Comparison of ENCODE assay signal across 19 cellular contexts in genomic region chr14:53591816-53592215, GRCh38.
"Had no signal": no experiment of that assay in that cellular context is flagged by ENCODE, and none has a peak within 500 bp of the region (broad histone marks: within the 10 kb centered on the region; RNA-seq: fewer than 3 reads in every experiment).

No MANE protein-coding gene starts in this region.

- H3K27ac ChIP-seq: colonic mucosa, heart left ventricle, neural progenitor cell, ovary had no signal

- H3K4me3 ChIP-seq: colonic mucosa, heart left ventricle, neural progenitor cell, ovary had no signal

- H3K4me1 ChIP-seq: colonic mucosa, heart left ventricle, neural progenitor cell had no signal

- H3K9ac ChIP-seq: neural progenitor cell had no signal

- H2AFZ ChIP-seq: neural progenitor cell had no signal

- H3K36me3 ChIP-seq: colonic mucosa, heart left ventricle, neural progenitor cell, ovary had no signal

- H3K27me3 ChIP-seq: colonic mucosa, heart left ventricle, neural progenitor cell, ovary had no signal

- ATAC-seq: heart left ventricle; left colon; natural killer cell treated with Interleukin-12 subunit alpha and Interleukin-12 subunit beta and Interleukin-15 and Interleukin-18, amount 100 ng/mL, for 72 hours; right cardiac atrium; stimulated activated memory B cell treated with anti-CD40 and anti-IgM and Interleukin-4, amounts not matched to agents 10 μg/mL and 1 μg/mL and 100 μg/mL, for 72 hours had no signal

- H3K4me3 Mint-ChIP-seq: endodermal cell; natural killer cell treated with Interleukin-12 subunit alpha and Interleukin-12 subunit beta and Interleukin-15 and Interleukin-18, amount 100 ng/mL, for 72 hours; neural progenitor cell; stimulated activated memory B cell treated with anti-CD40 and anti-IgM and Interleukin-4, amounts not matched to agents 10 μg/mL and 1 μg/mL and 100 μg/mL, for 72 hours; stimulated activated naive CD8-positive, alpha-beta T cell treated with anti-CD3 and anti-CD28 coated beads, Interleukin-15, Interleukin-2, amounts not matched to agents 100 ng/mL and 50 ng/mL, for 24 hours had no signal

- H3K4me2 ChIP-seq: neural progenitor cell had no signal

- DNase-seq: colonic mucosa; effector CD4-positive, alpha-beta T cell; endodermal cell; foreskin melanocyte; heart left ventricle; hippocampal formation; left colon; nucleus accumbens; ovary; right cardiac atrium; stimulated activated CD4-positive, alpha-beta T cell treated with anti-CD3 and anti-CD28 coated beads, Interleukin-15, amount 100 ng/mL, for 24 hours; stimulated activated CD4-positive, alpha-beta T cell treated with anti-CD3 and anti-CD28 coated beads, Interleukin-1b, Interleukin-23, amount 100 ng/mL, for 48 hours; stimulated activated CD4-positive, alpha-beta T cell treated with anti-CD3 and anti-CD28 coated beads, Interleukin-4, amount 100 ng/mL, for 24 hours; substantia nigra; trophoblast cell had no signal

- H3K9me3 ChIP-seq: colonic mucosa, ovary had no signal

- H3K4me1 Mint-ChIP-seq: endodermal cell; stimulated activated memory B cell treated with anti-CD40 and anti-IgM and Interleukin-4, amounts not matched to agents 10 μg/mL and 1 μg/mL and 100 μg/mL, for 72 hours had no signal

- H3K27me3 Mint-ChIP-seq: natural killer cell treated with Interleukin-12 subunit alpha and Interleukin-12 subunit beta and Interleukin-15 and Interleukin-18, amount 100 ng/mL, for 72 hours; stimulated activated naive CD8-positive, alpha-beta T cell treated with anti-CD3 and anti-CD28 coated beads, Interleukin-15, Interleukin-2, amounts not matched to agents 100 ng/mL and 50 ng/mL, for 24 hours had no signal

- H3K9me3 Mint-ChIP-seq: neural progenitor cell had no signal

- H3K27ac Mint-ChIP-seq: endodermal cell; natural killer cell treated with Interleukin-12 subunit alpha and Interleukin-12 subunit beta and Interleukin-15 and Interleukin-18, amount 100 ng/mL, for 72 hours; stimulated activated memory B cell treated with anti-CD40 and anti-IgM and Interleukin-4, amounts not matched to agents 10 μg/mL and 1 μg/mL and 100 μg/mL, for 72 hours; stimulated activated naive CD8-positive, alpha-beta T cell treated with anti-CD3 and anti-CD28 coated beads, Interleukin-15, Interleukin-2, amounts not matched to agents 100 ng/mL and 50 ng/mL, for 24 hours had no signal
